1 cellular context compared by ENCODE assay signal in genomic region chr10:94232711-94233383, GRCh38.
TF ChIP-seq lines count a peak whose summit lies in the region.

No MANE protein-coding gene starts in this region.

TF ChIP-seq in GM12878, 131 proteins besides CTCF, POLR2A, EP300 and RAD21 (continued from another document):
- TF ChIP-seq USF1 (IDR thresholded peaks at IDR 0.05; ENCODE audit: borderline replicate concordance, extremely low read length, insufficient read depth, low read depth, low read length) (no peak), NFIC (IDR thresholded peaks at IDR 0.05; ENCODE audit: low read depth, low read length) (no peak), NR2C1 (IDR thresholded peaks at IDR 0.05) (no peak), NFXL1 (IDR thresholded peaks at IDR 0.05; ENCODE audit: borderline replicate concordance) (no peak), E2F4 (IDR thresholded peaks at IDR 0.05; ENCODE audit: low read depth, low read length) (no peak), IRF5 (IDR thresholded peaks at IDR 0.05; ENCODE audit: borderline replicate concordance) (no peak), REST (IDR thresholded peaks at IDR 0.05; ENCODE audit: low read depth, low read length) (no peak), PAX5 (IDR thresholded peaks at IDR 0.05; ENCODE audit: borderline replicate concordance, low read depth, low read length) (no peak)
